ENCODE assay signal across 1 cellular context in genomic region chr19:10836478-10837325, GRCh38.
TF ChIP-seq lines count a peak whose summit lies in the region.

No MANE protein-coding gene starts in this region.

TF ChIP-seq in K562, 482 proteins besides CTCF, POLR2A, EP300 and RAD21 (continued from another document and continues in another):
- TF ChIP-seq, protein P1, sequence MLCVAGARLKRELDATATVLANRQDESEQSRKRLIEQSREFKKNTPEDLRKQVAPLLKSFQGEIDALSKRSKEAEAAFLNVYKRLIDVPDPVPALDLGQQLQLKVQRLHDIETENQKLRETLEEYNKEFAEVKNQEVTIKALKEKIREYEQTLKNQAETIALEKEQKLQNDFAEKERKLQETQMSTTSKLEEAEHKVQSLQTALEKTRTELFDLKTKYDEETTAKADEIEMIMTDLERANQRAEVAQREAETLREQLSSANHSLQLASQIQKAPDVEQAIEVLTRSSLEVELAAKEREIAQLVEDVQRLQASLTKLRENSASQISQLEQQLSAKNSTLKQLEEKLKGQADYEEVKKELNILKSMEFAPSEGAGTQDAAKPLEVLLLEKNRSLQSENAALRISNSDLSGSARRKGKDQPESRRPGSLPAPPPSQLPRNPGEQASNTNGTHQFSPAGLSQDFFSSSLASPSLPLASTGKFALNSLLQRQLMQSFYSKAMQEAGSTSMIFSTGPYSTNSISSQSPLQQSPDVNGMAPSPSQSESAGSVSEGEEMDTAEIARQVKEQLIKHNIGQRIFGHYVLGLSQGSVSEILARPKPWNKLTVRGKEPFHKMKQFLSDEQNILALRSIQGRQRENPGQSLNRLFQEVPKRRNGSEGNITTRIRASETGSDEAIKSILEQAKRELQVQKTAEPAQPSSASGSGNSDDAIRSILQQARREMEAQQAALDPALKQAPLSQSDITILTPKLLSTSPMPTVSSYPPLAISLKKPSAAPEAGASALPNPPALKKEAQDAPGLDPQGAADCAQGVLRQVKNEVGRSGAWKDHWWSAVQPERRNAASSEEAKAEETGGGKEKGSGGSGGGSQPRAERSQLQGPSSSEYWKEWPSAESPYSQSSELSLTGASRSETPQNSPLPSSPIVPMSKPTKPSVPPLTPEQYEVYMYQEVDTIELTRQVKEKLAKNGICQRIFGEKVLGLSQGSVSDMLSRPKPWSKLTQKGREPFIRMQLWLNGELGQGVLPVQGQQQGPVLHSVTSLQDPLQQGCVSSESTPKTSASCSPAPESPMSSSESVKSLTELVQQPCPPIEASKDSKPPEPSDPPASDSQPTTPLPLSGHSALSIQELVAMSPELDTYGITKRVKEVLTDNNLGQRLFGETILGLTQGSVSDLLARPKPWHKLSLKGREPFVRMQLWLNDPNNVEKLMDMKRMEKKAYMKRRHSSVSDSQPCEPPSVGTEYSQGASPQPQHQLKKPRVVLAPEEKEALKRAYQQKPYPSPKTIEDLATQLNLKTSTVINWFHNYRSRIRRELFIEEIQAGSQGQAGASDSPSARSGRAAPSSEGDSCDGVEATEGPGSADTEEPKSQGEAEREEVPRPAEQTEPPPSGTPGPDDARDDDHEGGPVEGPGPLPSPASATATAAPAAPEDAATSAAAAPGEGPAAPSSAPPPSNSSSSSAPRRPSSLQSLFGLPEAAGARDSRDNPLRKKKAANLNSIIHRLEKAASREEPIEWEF (CRISPR knock-in tag; IDR thresholded peaks at IDR 0.05): peak; percentile 93; the same call in 1 of the 2 replicates
- TF ChIP-seq ZC3H8 (IDR thresholded peaks at IDR 0.05) (peak; percentile 52; the same call in 1 of the 2 replicates), TEAD1 (CRISPR knock-in tag; IDR thresholded peaks at IDR 0.05) (peak; percentile 87 to 97), NFIX (CRISPR knock-in tag; IDR thresholded peaks at IDR 0.05; ENCODE audit: low read depth) (no peak), KLF16 (IDR thresholded peaks at IDR 0.05) (peak; percentile 83), ZNF431 (CRISPR knock-in tag; IDR thresholded peaks at IDR 0.05) (peak; percentile 93), ADNP (tag; IDR thresholded peaks at IDR 0.05) (peak; percentile 98), NR2C2 (CRISPR knock-in tag; IDR thresholded peaks at IDR 0.05) (peak; percentile 91), NR2C2 (tag; IDR thresholded peaks at IDR 0.05) (peak; percentile 93), GATAD2A (IDR thresholded peaks at IDR 0.05) (peak; percentile 67), SAP30 (IDR thresholded peaks at IDR 0.05; ENCODE audit: borderline replicate concordance, insufficient read depth, low read depth, low read length, poor library complexity, severe bottlenecking) (no peak), TRIM28 (IDR thresholded peaks at IDR 0.05) (peak; percentile 81), ZNF12 (CRISPR knock-in tag; IDR thresholded peaks at IDR 0.05) (peak; percentile 91), E2F1 (CRISPR knock-in tag; IDR thresholded peaks at IDR 0.05) (peak; percentile 94), MEIS2 (IDR thresholded peaks at IDR 0.05; ENCODE audit: partially characterized antibody) (peak; percentile 26), MLLT1 (IDR thresholded peaks at IDR 0.05) (peak in 1 of 2 experiments; percentile 92; a peak in 2 of 4 replicates), USF1 (CRISPR knock-in tag; IDR thresholded peaks at IDR 0.05) (peak; percentile 98), HDAC1 (IDR thresholded peaks at IDR 0.05) (peak in 1 of 2 experiments; percentile 59; a peak in 2 of 4 replicates), ZNF740 (CRISPR knock-in tag; IDR thresholded peaks at IDR 0.05) (peak; percentile 26; the same call in 1 of the 2 replicates), ZNF740 (tag; IDR thresholded peaks at IDR 0.05) (peak in 1 of 2 experiments; percentile 61; a peak in 1 of 4 replicates), GTF3C2 (IDR thresholded peaks at IDR 0.05; ENCODE audit: borderline replicate concordance, extremely low read depth, insufficient read length) (no peak), RNF2 (IDR thresholded peaks at IDR 0.05) (peak; percentile 96)
- TF ChIP-seq, protein P2, sequence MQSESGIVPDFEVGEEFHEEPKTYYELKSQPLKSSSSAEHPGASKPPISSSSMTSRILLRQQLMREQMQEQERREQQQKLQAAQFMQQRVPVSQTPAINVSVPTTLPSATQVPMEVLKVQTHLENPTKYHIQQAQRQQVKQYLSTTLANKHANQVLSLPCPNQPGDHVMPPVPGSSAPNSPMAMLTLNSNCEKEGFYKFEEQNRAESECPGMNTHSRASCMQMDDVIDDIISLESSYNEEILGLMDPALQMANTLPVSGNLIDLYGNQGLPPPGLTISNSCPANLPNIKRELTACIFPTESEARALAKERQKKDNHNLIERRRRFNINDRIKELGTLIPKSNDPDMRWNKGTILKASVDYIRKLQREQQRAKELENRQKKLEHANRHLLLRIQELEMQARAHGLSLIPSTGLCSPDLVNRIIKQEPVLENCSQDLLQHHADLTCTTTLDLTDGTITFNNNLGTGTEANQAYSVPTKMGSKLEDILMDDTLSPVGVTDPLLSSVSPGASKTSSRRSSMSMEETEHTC (IDR thresholded peaks at IDR 0.05): peak; percentile 73; the same call in 1 of the 2 replicates
- TF ChIP-seq, protein P3, sequence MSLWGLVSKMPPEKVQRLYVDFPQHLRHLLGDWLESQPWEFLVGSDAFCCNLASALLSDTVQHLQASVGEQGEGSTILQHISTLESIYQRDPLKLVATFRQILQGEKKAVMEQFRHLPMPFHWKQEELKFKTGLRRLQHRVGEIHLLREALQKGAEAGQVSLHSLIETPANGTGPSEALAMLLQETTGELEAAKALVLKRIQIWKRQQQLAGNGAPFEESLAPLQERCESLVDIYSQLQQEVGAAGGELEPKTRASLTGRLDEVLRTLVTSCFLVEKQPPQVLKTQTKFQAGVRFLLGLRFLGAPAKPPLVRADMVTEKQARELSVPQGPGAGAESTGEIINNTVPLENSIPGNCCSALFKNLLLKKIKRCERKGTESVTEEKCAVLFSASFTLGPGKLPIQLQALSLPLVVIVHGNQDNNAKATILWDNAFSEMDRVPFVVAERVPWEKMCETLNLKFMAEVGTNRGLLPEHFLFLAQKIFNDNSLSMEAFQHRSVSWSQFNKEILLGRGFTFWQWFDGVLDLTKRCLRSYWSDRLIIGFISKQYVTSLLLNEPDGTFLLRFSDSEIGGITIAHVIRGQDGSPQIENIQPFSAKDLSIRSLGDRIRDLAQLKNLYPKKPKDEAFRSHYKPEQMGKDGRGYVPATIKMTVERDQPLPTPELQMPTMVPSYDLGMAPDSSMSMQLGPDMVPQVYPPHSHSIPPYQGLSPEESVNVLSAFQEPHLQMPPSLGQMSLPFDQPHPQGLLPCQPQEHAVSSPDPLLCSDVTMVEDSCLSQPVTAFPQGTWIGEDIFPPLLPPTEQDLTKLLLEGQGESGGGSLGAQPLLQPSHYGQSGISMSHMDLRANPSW (CRISPR knock-in tag; IDR thresholded peaks at IDR 0.05): peak; percentile 74; the same call in 1 of the 2 replicates
- TF ChIP-seq, protein P4, sequence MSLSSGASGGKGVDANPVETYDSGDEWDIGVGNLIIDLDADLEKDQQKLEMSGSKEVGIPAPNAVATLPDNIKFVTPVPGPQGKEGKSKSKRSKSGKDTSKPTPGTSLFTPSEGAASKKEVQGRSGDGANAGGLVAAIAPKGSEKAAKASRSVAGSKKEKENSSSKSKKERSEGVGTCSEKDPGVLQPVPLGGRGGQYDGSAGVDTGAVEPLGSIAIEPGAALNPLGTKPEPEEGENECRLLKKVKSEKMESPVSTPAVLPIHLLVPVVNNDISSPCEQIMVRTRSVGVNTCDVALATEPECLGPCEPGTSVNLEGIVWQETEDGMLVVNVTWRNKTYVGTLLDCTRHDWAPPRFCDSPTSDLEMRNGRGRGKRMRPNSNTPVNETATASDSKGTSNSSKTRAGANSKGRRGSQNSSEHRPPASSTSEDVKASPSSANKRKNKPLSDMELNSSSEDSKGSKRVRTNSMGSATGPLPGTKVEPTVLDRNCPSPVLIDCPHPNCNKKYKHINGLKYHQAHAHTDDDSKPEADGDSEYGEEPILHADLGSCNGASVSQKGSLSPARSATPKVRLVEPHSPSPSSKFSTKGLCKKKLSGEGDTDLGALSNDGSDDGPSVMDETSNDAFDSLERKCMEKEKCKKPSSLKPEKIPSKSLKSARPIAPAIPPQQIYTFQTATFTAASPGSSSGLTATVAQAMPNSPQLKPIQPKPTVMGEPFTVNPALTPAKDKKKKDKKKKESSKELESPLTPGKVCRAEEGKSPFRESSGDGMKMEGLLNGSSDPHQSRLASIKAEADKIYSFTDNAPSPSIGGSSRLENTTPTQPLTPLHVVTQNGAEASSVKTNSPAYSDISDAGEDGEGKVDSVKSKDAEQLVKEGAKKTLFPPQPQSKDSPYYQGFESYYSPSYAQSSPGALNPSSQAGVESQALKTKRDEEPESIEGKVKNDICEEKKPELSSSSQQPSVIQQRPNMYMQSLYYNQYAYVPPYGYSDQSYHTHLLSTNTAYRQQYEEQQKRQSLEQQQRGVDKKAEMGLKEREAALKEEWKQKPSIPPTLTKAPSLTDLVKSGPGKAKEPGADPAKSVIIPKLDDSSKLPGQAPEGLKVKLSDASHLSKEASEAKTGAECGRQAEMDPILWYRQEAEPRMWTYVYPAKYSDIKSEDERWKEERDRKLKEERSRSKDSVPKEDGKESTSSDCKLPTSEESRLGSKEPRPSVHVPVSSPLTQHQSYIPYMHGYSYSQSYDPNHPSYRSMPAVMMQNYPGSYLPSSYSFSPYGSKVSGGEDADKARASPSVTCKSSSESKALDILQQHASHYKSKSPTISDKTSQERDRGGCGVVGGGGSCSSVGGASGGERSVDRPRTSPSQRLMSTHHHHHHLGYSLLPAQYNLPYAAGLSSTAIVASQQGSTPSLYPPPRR (CRISPR knock-in tag; IDR thresholded peaks at IDR 0.05; ENCODE audit: borderline replicate concordance): peak; percentile 78; the same call in 1 of the 2 replicates
- TF ChIP-seq, protein P5, sequence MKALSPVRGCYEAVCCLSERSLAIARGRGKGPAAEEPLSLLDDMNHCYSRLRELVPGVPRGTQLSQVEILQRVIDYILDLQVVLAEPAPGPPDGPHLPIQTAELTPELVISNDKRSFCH (CRISPR knock-in tag; IDR thresholded peaks at IDR 0.05): peak; percentile 8; the same call in 1 of the 2 replicates
- TF ChIP-seq, protein P5 (tag; IDR thresholded peaks at IDR 0.05): peak; percentile 97
